ENCODE assay signal across 26 cellular contexts in the genomic region with DNA sequence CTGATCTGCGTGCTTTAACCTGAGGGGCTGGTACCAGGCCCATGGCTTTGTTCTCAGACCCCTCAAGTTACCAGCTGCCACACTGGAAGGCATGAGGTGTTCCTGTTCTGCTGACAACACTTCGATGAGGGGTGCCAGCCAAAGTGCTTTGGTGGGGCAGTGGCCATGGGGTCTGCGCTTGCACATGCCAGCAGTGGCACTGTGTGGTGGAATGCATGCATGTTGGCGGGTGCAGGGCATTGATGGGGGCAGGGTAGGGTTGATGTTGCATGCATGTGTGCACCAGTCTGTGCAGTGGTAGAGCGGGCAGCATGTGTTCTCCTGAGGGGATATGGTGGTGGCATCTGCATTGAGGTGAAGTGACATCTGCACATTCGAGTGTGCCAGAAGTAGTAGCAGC.
"Had no signal": no experiment of that assay in that cellular context is flagged by ENCODE, and none has a peak within 500 bp of the region (broad histone marks: within the 10 kb centered on the region; RNA-seq: fewer than 3 reads in every experiment).

No MANE protein-coding gene starts in this region.

- H3K36me3 ChIP-seq: left lung, pancreas, prostate gland, suprapubic skin, thoracic aorta, tibial artery had no signal

- H3K4me1 ChIP-seq: left lung, neural progenitor cell, pancreas, prostate gland, suprapubic skin, tibial artery had no signal

- H3K27me3 ChIP-seq: left lung, neural progenitor cell, pancreas, suprapubic skin, tibial artery had no signal

- ATAC-seq: left colon; left lung; natural killer cell; pancreas; right cardiac atrium; sciatic nerve; stimulated activated naive B cell treated with anti-CD40 and anti-IgM and Interleukin-4, amounts not matched to agents 10 μg/mL and 1 μg/mL and 100 μg/mL, for 72 hours; stimulated activated naive CD8-positive, alpha-beta T cell treated with anti-CD3 and anti-CD28 coated beads, Interleukin-15, Interleukin-2, amounts not matched to agents 100 U/mL and 50 U/mL, for 24 hours had no signal

- DNase-seq: head of caudate nucleus; hippocampal formation; kidney glomerular epithelial cell; left colon; mesendoderm; naive B cell; natural killer cell; nephron progenitor cell; retina; right cardiac atrium; stimulated activated CD4-positive, alpha-beta T cell treated with anti-CD3 and anti-CD28 coated beads, Interleukin-12 subunit alpha, Interleukin-12 subunit beta, amount 100 ng/mL, for 4 hours; stimulated activated CD4-positive, alpha-beta T cell treated with anti-CD3 and anti-CD28 coated beads, Interleukin-15, amount 100 ng/mL, for 24 hours; stimulated activated CD4-positive, alpha-beta T cell treated with anti-CD3 and anti-CD28 coated beads, Interleukin-2, amount 100 ng/mL, for 24 hours; stimulated activated CD4-positive, alpha-beta T cell treated with anti-CD3 and anti-CD28 coated beads, Interleukin-4, amount 100 ng/mL, for 1 hour; stimulated activated naive B cell treated with anti-CD40 and anti-IgM and Interleukin-4, amounts not matched to agents 10 μg/mL and 1 μg/mL and 100 μg/mL, for 72 hours; stimulated activated naive CD8-positive, alpha-beta T cell treated with anti-CD3 and anti-CD28 coated beads, Interleukin-15, Interleukin-2, amounts not matched to agents 100 U/mL and 50 U/mL, for 24 hours; tibial artery had no signal

- H3K4me3 ChIP-seq: left lung, lung, neural progenitor cell, pancreas, prostate gland, skin epidermis, suprapubic skin, thoracic aorta, tibial artery had no signal

- H3K27ac ChIP-seq: left lung, neural progenitor cell, pancreas, prostate gland, skin epidermis, suprapubic skin, thoracic aorta, tibial artery had no signal

- H3K9me3 ChIP-seq: pancreas, prostate gland had no signal
